In the genomic region with DNA sequence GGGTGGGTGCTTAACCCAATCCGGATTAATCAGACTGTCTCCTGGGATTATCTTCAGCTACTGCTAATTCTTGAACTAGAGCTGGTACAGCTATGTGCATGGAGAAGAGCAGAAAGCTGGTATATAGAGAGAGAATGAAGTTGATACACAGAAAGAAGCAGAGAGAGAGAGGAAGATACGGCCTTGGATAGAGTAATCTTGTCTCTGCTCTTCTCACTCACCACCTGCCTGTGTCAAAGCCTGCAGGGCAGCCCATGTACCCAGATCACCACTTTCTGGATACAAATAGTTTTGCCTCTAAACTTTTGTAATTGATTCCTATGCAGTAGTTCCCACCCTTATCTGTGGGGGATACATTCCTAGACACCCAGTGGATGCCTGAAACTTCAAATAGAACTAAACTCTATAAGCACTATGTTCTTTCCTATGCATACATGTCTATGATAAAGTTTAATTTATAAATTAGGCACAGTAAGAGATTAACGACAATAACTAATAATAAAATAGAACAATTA, we compare ENCODE assay signal across 1 cellular context.
TF ChIP-seq lines count a peak whose summit lies in the region.

No MANE protein-coding gene starts in this region.

TF ChIP-seq in SK-N-SH, 30 proteins besides CTCF, POLR2A, EP300 and RAD21 (continued from another document):
- TF ChIP-seq, protein P1, sequence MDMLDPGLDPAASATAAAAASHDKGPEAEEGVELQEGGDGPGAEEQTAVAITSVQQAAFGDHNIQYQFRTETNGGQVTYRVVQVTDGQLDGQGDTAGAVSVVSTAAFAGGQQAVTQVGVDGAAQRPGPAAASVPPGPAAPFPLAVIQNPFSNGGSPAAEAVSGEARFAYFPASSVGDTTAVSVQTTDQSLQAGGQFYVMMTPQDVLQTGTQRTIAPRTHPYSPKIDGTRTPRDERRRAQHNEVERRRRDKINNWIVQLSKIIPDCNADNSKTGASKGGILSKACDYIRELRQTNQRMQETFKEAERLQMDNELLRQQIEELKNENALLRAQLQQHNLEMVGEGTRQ (IDR thresholded peaks at IDR 0.05; ENCODE audit: borderline replicate concordance, low read depth, low read length): no peak
- TF ChIP-seq CHD2 (IDR thresholded peaks at IDR 0.05; ENCODE audit: low read length, partially characterized antibody) (no peak), RXRA (IDR thresholded peaks at IDR 0.05; ENCODE audit: borderline replicate concordance, low read depth) (no peak), JUND (IDR thresholded peaks at IDR 0.05) (no peak), NRF1 (IDR thresholded peaks at IDR 0.05; ENCODE audit: low read depth, low read length) (no peak), EZH2phosphoT487 (IDR thresholded peaks at IDR 0.05; ENCODE audit: borderline replicate concordance, low read depth) (no peak), SIN3A (IDR thresholded peaks at IDR 0.05; ENCODE audit: borderline replicate concordance, low read depth, low read length) (no peak), SMC3 (IDR thresholded peaks at IDR 0.05; ENCODE audit: low read depth, low read length) (no peak), FOXM1 (IDR thresholded peaks at IDR 0.05; ENCODE audit: low read depth) (no peak), YY1 (IDR thresholded peaks at IDR 0.05; ENCODE audit: low read depth) (no peak)
- TF ChIP-seq, protein P2, sequence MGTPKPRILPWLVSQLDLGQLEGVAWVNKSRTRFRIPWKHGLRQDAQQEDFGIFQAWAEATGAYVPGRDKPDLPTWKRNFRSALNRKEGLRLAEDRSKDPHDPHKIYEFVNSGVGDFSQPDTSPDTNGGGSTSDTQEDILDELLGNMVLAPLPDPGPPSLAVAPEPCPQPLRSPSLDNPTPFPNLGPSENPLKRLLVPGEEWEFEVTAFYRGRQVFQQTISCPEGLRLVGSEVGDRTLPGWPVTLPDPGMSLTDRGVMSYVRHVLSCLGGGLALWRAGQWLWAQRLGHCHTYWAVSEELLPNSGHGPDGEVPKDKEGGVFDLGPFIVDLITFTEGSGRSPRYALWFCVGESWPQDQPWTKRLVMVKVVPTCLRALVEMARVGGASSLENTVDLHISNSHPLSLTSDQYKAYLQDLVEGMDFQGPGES (IDR thresholded peaks at IDR 0.05; ENCODE audit: low read depth, low read length): no peak
- TF ChIP-seq, protein P3, sequence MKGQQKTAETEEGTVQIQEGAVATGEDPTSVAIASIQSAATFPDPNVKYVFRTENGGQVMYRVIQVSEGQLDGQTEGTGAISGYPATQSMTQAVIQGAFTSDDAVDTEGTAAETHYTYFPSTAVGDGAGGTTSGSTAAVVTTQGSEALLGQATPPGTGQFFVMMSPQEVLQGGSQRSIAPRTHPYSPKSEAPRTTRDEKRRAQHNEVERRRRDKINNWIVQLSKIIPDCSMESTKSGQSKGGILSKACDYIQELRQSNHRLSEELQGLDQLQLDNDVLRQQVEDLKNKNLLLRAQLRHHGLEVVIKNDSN (IDR thresholded peaks at IDR 0.05; ENCODE audit: borderline replicate concordance, low read depth): no peak
